9 cellular contexts compared by ENCODE assay signal in genomic region chr6:129750390-129750789, GRCh38. TPM values are rescaled to one million over a fixed set of nuclear protein-coding genes. Genes with fewer than 3 reads are reported as not detected.
A peak's percentile ranks its signal among the peaks of the same experiment; 100 is the strongest.
DNase-seq lines count a peak whose midpoint lies in the region; ATAC-seq and TF ChIP-seq lines count a peak whose summit lies in the region.
"Had no signal": no experiment of that assay in that cellular context is flagged by ENCODE, and none has a peak within 500 bp of the region (broad histone marks: within the 10 kb centered on the region; RNA-seq: fewer than 3 reads in every experiment).

No MANE protein-coding gene starts in this region.

- H3K36me3 Mint-ChIP-seq in CD4-positive, alpha-beta T cell (ENCODE audit: low read depth), result no peaks in the 10 kb centered on the region
- no peaks in the 10 kb centered on the region for H3K36me3 Mint-ChIP-seq in naive B cell
- H3K36me3 Mint-ChIP-seq: brain had no signal

- no peaks in the 10 kb centered on the region for H3K9me3 ChIP-seq in CD4-positive, alpha-beta T cell (ENCODE audit: control insufficient read depth, low read length)
- H3K9me3 ChIP-seq in IMR-90 (ENCODE audit: control insufficient read depth, insufficient read depth, low read length), result no peaks in the 10 kb centered on the region
- H3K9me3 ChIP-seq in adipocyte (ENCODE audit: control insufficient read depth, low read length), result no peaks in the 10 kb centered on the region

- H3K79me1 ChIP-seq in IMR-90 (ENCODE audit: low read depth in 1 of 2, low read length in 2 of 2), result 0 out of 4 replicates have a peak, but pooled peaks cover 0 to 4% of the 10 kb centered on the region in 2 experiments

- H2AFZ ChIP-seq in IMR-90 (replicated peaks; ENCODE audit: low read length, poor library complexity), result no peak overlapping the region

- no peak overlapping the region for H3K14ac ChIP-seq in IMR-90 (replicated peaks; ENCODE audit: low read depth, low read length)

- 0 out of 3 replicates have a peak overlapping the region, but pooled peaks have one; percentile 22 for H2BK15ac ChIP-seq in IMR-90 (ENCODE audit: low read depth, low read length)

- no peak for ATAC-seq in CD4-positive, alpha-beta T cell (ENCODE audit: poor library complexity)
- ATAC-seq in IMR-90 (ENCODE audit: low read depth), result no peak
- ATAC-seq in naive B cell (ENCODE audit: low read depth in 2 of 2), result no peak
- ATAC-seq in HG02970 (IDR thresholded peaks at IDR 0.05; ENCODE audit: low FRiP score, unreplicated experiment), result no peak
- ATAC-seq in GM19397 (IDR thresholded peaks at IDR 0.05; ENCODE audit: unreplicated experiment), result no peak
- no peak for ATAC-seq in HG02852 (IDR thresholded peaks at IDR 0.05; ENCODE audit: unreplicated experiment)

- no peaks in the 10 kb centered on the region for H4K20me1 ChIP-seq in IMR-90 (ENCODE audit: insufficient read depth, low read length)

- dilution Hi-C loops in IMR-90 (cut with HindIII; ENCODE audit: low sequenced_read_pairs, unreplicated experiment), result no loop called here

- no TSS peak for BruUV-seq in IMR-90 (replicated peaks; lab: Mats Ljungman, UMichigan)

- H3K27ac ChIP-seq in CD4-positive, alpha-beta T cell (ENCODE audit: low read depth, low read length), result peak overlapping the region; percentile 61
- no peak overlapping the region for H3K27ac ChIP-seq in IMR-90 (ENCODE audit: insufficient read depth, low read length)

- H3K36me3 ChIP-seq in IMR-90 (ENCODE audit: control insufficient read depth, insufficient read depth, low read length) (no peaks in the 10 kb centered on the region), adipocyte (ENCODE audit: control insufficient read depth, insufficient read depth, low read length, severe bottlenecking) (no peaks in the 10 kb centered on the region)

- H2AK5ac ChIP-seq in IMR-90 (ENCODE audit: low read depth, low read length), result peak overlapping the region; percentile 23; the same call in 1 of the 2 replicates

- H2AK9ac ChIP-seq in IMR-90 (replicated peaks; ENCODE audit: low read depth, low read length, poor library complexity), result no peak overlapping the region

- H3K4ac ChIP-seq in IMR-90 (ENCODE audit: low read depth, low read length), result 0 out of 2 replicates have a peak overlapping the region, but pooled peaks have one; percentile 4

- CTCF ChIA-PET in CD4-positive, alpha-beta T cell (lab: Charles Lee), result interaction anchor here (1.0 to 1.9 kb wide), 2 partner anchors 66 to 152 kb away, joined by 3 to 6 read pairs; no protein-coding TSS in a partner anchor
- CTCF ChIA-PET in IMR-90 (lab: Yijun Ruan, JAX), result no interaction called here

- no peak overlapping the region for H3K4me2 ChIP-seq in IMR-90 (ENCODE audit: low read depth, low read length)

- H3K4me1 ChIP-seq in IMR-90 (ENCODE audit: control insufficient read depth, insufficient read depth, low read length) (peaks cover 13% of the 10 kb centered on the region), adipocyte (ENCODE audit: control insufficient read depth, insufficient read depth, low read length) (peaks cover 41% of the 10 kb centered on the region)

- DNase-seq in CD4-positive, alpha-beta T cell, result no peak
- DNase-seq in IMR-90 (no peak), adipocyte (ENCODE audit: low read depth) (no peak), naive B cell (no peak)
- DNase-seq in central memory CD4-positive, alpha-beta T cell, result no peak

- peak overlapping the region; percentile 70; the same call in 1 of the 2 replicates for H2BK20ac ChIP-seq in IMR-90 (ENCODE audit: low read depth, low read length)

- H3K27me3 ChIP-seq in CD4-positive, alpha-beta T cell (ENCODE audit: control insufficient read depth, insufficient read depth, low read length), result no peaks in the 10 kb centered on the region
- H3K27me3 ChIP-seq in IMR-90 (ENCODE audit: control insufficient read depth, insufficient read depth, low read length), result no peaks in the 10 kb centered on the region
- no peaks in the 10 kb centered on the region for H3K27me3 ChIP-seq in adipocyte (replicated peaks; ENCODE audit: control insufficient read depth, insufficient read depth, low read length)

- no peak for TF ChIP-seq CTCF in CD4-positive, alpha-beta T cell (IDR thresholded peaks at IDR 0.05)
- TF ChIP-seq CTCF in IMR-90 (conservative IDR thresholded peaks at IDR 0.05; ENCODE audit: low read depth, low read length), result no peak

- H3K4me3 Mint-ChIP-seq in CD4-positive, alpha-beta T cell, result peak overlapping the region; percentile 86
- peak overlapping the region in 7 of 8 donors; percentile 61 to 83 (median 72) for H3K4me3 Mint-ChIP-seq in naive B cell
- H3K4me3 Mint-ChIP-seq: brain had no signal

- no peak overlapping the region for H4K91ac ChIP-seq in IMR-90 (ENCODE audit: insufficient read depth, low read depth, low read length)

- no CpG with 5 or more reads among the region's 2 CpGs for WGBS in IMR-90 (ENCODE audit: extremely low coverage in 2 of 2, insufficient read length in 1 of 2), 2 experiments

- intact Hi-C loops in CD4-positive, alpha-beta T cell (cut with DNase I, micrococcal nuclease), result no loop called here
- intact Hi-C loops in IMR-90 (cut with micrococcal nuclease), result no loop called here

- H2BK5ac ChIP-seq in IMR-90 (ENCODE audit: low read depth, low read length, poor library complexity, severe bottlenecking), result peak overlapping the region; percentile 61

- no peaks in the 10 kb centered on the region for H3K9me3 Mint-ChIP-seq in CD4-positive, alpha-beta T cell
- H3K9me3 Mint-ChIP-seq in naive B cell, result no peaks in the 10 kb centered on the region

- peaks cover 3% of the 10 kb centered on the region; the same call in 1 of the 2 replicates for H3K9me1 ChIP-seq in IMR-90 (ENCODE audit: insufficient read depth, low read length)

- POLR2A ChIA-PET in CD4-positive, alpha-beta T cell (lab: Charles Lee), result interaction anchor here (0.6 to 2.4 kb wide), 10 partner anchors 15 to 382 kb away, joined by 3 to 24 read pairs (median 6); partner anchors contain the start of genes ARHGAP18 and L3MBTL3
- POLR2A ChIA-PET in IMR-90 (lab: Charles Lee; ENCODE audit: unreplicated experiment), result no interaction called here

- H3K23ac ChIP-seq in IMR-90 (ENCODE audit: low read depth, low read length), result no peak overlapping the region

- H3K27me3 Mint-ChIP-seq in CD4-positive, alpha-beta T cell, result no peaks in the 10 kb centered on the region
- H3K27me3 Mint-ChIP-seq in naive B cell, result no peaks in the 10 kb centered on the region
- H3K27me3 Mint-ChIP-seq: brain had no signal

- peak overlapping the region; percentile 94 for H2BK120ac ChIP-seq in IMR-90 (ENCODE audit: low read depth, low read length)

- H4K8ac ChIP-seq in IMR-90 (ENCODE audit: low read depth in 2 of 2, low read length in 2 of 2), result peak overlapping the region; percentile 26 to 32; a peak in 3 of 4 replicates

- H3K56ac ChIP-seq in IMR-90 (ENCODE audit: extremely low read depth, insufficient read depth, low read length), result no peak overlapping the region

- peak overlapping the region; percentile 48; the same call in 1 of the 2 replicates for H4K5ac ChIP-seq in IMR-90 (ENCODE audit: low read depth, low read length)

- H3K18ac ChIP-seq in IMR-90 (ENCODE audit: low read depth, low read length), result peak overlapping the region; percentile 71; the same call in 1 of the 2 replicates

- peak overlapping the region; percentile 88 for H3K27ac Mint-ChIP-seq in CD4-positive, alpha-beta T cell
- H3K27ac Mint-ChIP-seq in naive B cell, result peak overlapping the region in 4 of 6 donors; percentile 91 to 96 (median 95)

- H3K4me3 ChIP-seq in IMR-90 (ENCODE audit: insufficient read depth, low read depth, low read length), result no peak overlapping the region
- no peak overlapping the region for H3K4me3 ChIP-seq in adipocyte (ENCODE audit: low read length)

- no peak for TF ChIP-seq RAD21 in IMR-90 (IDR thresholded peaks at IDR 0.05; ENCODE audit: low read length)

- H3K9ac ChIP-seq in IMR-90 (ENCODE audit: low read depth, low read length), result no peak overlapping the region
- peak overlapping the region; percentile 65 for H3K9ac ChIP-seq in adipocyte (ENCODE audit: low read length)

- H3K4me1 Mint-ChIP-seq in CD4-positive, alpha-beta T cell (ENCODE audit: low read depth), result peaks cover 55% of the 10 kb centered on the region
- peaks cover 28 to 40% (median 31%) of the 10 kb centered on the region in 3 donors for H3K4me1 Mint-ChIP-seq in naive B cell

- in situ Hi-C loops in IMR-90 (cut with MboI; ENCODE audit: low sequenced_read_pairs), result no loop called here

- no peak for TF ChIP-seq POLR2A in IMR-90 (IDR thresholded peaks at IDR 0.05; ENCODE audit: low read depth, low read length)

TF ChIP-seq in IMR-90, 13 proteins besides CTCF, POLR2A, EP300 and RAD21 (continues in another document):
- TF ChIP-seq ELK1 (IDR thresholded peaks at IDR 0.05; ENCODE audit: borderline replicate concordance, low read depth, low read length) (no peak), RFX5 (IDR thresholded peaks at IDR 0.05; ENCODE audit: low read depth, low read length) (no peak), SMC3 (IDR thresholded peaks at IDR 0.05; ENCODE audit: low read depth, low read length) (no peak), BHLHE40 (IDR thresholded peaks at IDR 0.05; ENCODE audit: low read depth, low read length) (no peak), FOS (IDR thresholded peaks at IDR 0.05; ENCODE audit: low read depth, low read length) (no peak), MXI1 (IDR thresholded peaks at IDR 0.05; ENCODE audit: borderline replicate concordance, low read depth, low read length) (no peak), MAZ (IDR thresholded peaks at IDR 0.05; ENCODE audit: borderline replicate concordance, low read depth, low read length) (no peak), MAFK (IDR thresholded peaks at IDR 0.05; ENCODE audit: low read depth, low read length) (no peak)

RNA-seq across cellular contexts. Expression of gene ARHGAP18, which starts 40.4 kb away (rescaled TPM):
- total RNA-seq in CD4-positive, alpha-beta T cell, result 1 to 10 TPM in 1 of 2 experiments, under 1 TPM in 1; 0.71 to 1.3 TPM
- total RNA-seq in IMR-90 (2012; rRNA removed), result 17.0 and 25.0 TPM in 2 replicates
- 5.0 and 6.2 TPM in 2 replicates for polyA plus RNA-seq in IMR-90 (2012; rRNA removed)
- 1.0 and 1.2 TPM in 2 replicates for polyA plus RNA-seq in IMR-90 (2012; cell fraction: cytosol; rRNA removed)
- polyA plus RNA-seq in IMR-90 (2012; cell fraction: nucleus; rRNA removed; ENCODE audit: low replicate concordance), result 0.46 and 3.5 TPM in 2 replicates
- 1 to 10 TPM in 5 of 6 donors, under 1 TPM in 1; 0.84 to 4.0 (median 3.0) TPM for polyA plus RNA-seq in naive B cell (ENCODE audit: low read depth in 6 of 6)
